ENCODE assay signal across 8 cellular contexts in the genomic region with DNA sequence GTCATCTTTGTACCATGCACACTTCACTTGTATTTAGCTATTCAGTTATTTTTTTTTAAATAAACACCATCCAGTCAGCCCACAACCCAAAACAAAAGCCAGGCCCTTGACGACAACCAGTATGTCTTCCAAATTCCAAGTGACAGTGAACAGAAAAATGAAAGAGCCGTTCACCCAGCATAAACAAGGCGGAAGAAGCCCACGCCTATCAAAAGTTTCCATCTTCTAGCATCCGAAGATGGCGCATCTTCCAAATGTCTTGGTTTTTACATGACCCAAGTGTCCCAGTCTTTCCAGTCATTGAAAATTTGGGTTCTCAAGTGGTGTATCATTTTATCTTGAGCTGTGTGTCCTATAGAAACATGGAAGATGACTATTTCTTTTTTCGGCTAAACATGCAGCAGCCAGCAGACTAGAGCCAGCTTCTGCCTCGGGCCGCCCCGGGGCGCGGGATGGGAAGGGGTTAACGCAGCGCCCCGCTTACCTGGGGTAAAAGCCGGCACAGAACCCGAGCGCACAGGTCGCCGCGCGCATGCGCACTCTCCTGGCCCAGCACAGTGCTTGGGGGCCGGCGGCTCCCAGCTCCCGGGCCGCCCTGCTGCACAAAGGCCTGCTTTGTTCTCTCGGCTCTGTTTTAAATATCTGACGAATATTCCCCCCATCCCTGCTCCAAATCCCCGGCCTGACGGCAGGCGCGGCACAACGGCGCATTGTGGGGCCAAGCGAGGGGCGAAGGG.
DNase-seq lines count a peak whose midpoint lies in the region; ATAC-seq, FAIRE-seq and TF ChIP-seq lines count a peak whose summit lies in the region.

No MANE protein-coding gene starts in this region.

- H3K9ac ChIP-seq in BLaER1 treated with 17β-estradiol and CSF1 and Interleukin-3, amounts not matched to agents 10 nM and 100 nM, result peak overlapping the region; percentile 22 to 73 (median 64); a peak in 20 of 22 replicates
- H3K9ac ChIP-seq in kidney (ENCODE audit: low read length in 2 of 2), result no peak overlapping the region

- peaks cover 0 to 22% (median 0%) of the 10 kb centered on the region in 11 experiments; a peak in 5 of 22 replicates for H3K9me3 ChIP-seq in BLaER1 treated with 17β-estradiol and CSF1 and Interleukin-3, amounts not matched to agents 10 nM and 100 nM (replicated peaks in 1 of 11)
- no peaks in the 10 kb centered on the region for H3K9me3 ChIP-seq in kidney (ENCODE audit: control insufficient read depth in 1 of 2, low read length in 2 of 2)
- H3K9me3 ChIP-seq in MG63, result no peaks in the 10 kb centered on the region

- H3K4me3 ChIP-seq in BLaER1 treated with 17β-estradiol and CSF1 and Interleukin-3, amounts not matched to agents 10 nM and 100 nM, result peak overlapping the region; percentile 6 to 60 (median 41); a peak in 17 of 20 replicates
- H3K4me3 ChIP-seq in kidney (ENCODE audit: low read length in 2 of 2), result peak overlapping the region; percentile 13 to 17
- no peak overlapping the region for H3K4me3 ChIP-seq in MG63

- peaks cover 48 to 82% (median 64%) of the 10 kb centered on the region in 10 experiments for H3K4me1 ChIP-seq in BLaER1 treated with 17β-estradiol and CSF1 and Interleukin-3, amounts not matched to agents 10 nM and 100 nM
- peaks cover 11 to 23% of the 10 kb centered on the region in 2 donors for H3K4me1 ChIP-seq in kidney (ENCODE audit: control insufficient read depth in 1 of 2, insufficient read depth in 1 of 2, low read depth in 1 of 2, low read length in 2 of 2)

- no peaks in the 10 kb centered on the region for H4K20me1 ChIP-seq in BLaER1 treated with 17β-estradiol and CSF1 and Interleukin-3, amounts not matched to agents 10 nM and 100 nM

- FAIRE-seq in kidney (lab: Jason Lieb, UNC), result no peak

- peaks cover 0 to 10% (median 0%) of the 10 kb centered on the region in 11 experiments; a peak in 5 of 22 replicates for H3K27me3 ChIP-seq in BLaER1 treated with 17β-estradiol and CSF1 and Interleukin-3, amounts not matched to agents 10 nM and 100 nM
- H3K27me3 ChIP-seq in MG63, result no peaks in the 10 kb centered on the region

- ATAC-seq in GM21515 (IDR thresholded peaks at IDR 0.05; ENCODE audit: unreplicated experiment) (no peak), HG03521 (IDR thresholded peaks at IDR 0.05; ENCODE audit: unreplicated experiment) (no peak)

- TF ChIP-seq CTCF in kidney (IDR thresholded peaks at IDR 0.05; ENCODE audit: borderline replicate concordance, extremely low read depth, insufficient read depth), result no peak

- H3K27ac ChIP-seq in BLaER1 treated with 17β-estradiol and CSF1 and Interleukin-3, amounts not matched to agents 10 nM and 100 nM, result peak overlapping the region; percentile 11 to 73 (median 61); a peak in 20 of 22 replicates
- no peak overlapping the region for H3K27ac ChIP-seq in kidney (ENCODE audit: low read depth in 2 of 2, low read length in 2 of 2)

- no peaks in the 10 kb centered on the region for H3K36me3 ChIP-seq in BLaER1 treated with 17β-estradiol and CSF1 and Interleukin-3, amounts not matched to agents 10 nM and 100 nM
- H3K36me3 ChIP-seq in kidney (ENCODE audit: control insufficient read depth in 1 of 2, insufficient read depth in 2 of 2, low read length in 2 of 2) (no peaks in the 10 kb centered on the region), MG63 (no peaks in the 10 kb centered on the region)

- intact Hi-C loops in kidney (cut with DNase I), result no loop called here

- peak overlapping the region; percentile 81 to 91 (median 87) for H3K4me2 ChIP-seq in BLaER1 treated with 17β-estradiol and CSF1 and Interleukin-3, amounts not matched to agents 10 nM and 100 nM

- DNase-seq in SW480 (ENCODE audit: low spot score), result peak; percentile 88
- DNase-seq in astrocyte of the hippocampus (ENCODE audit: low read depth, low spot score), result peak; percentile 69
- peak; percentile 82 for DNase-seq in kidney
- peak; percentile 62 to 70 for DNase-seq in stimulated activated CD4-positive, alpha-beta T cell treated with anti-CD3 and anti-CD28 coated beads, Interleukin-2, amount 100 ng/mL, for 24 hours
- DNase-seq in MG63, result no peak

Comparison
In these comparisons a context has a peak if more than half of its experiments do, and no peak if none do; other contexts are left out.
1. H3K27ac ChIP-seq: peak in BLaER1 treated with 17β-estradiol and CSF1 and Interleukin-3, amounts not matched to agents 10 nM and 100 nM (11 of 11); none in kidney (0 of 2).
2. H3K9ac ChIP-seq: peak in BLaER1 treated with 17β-estradiol and CSF1 and Interleukin-3, amounts not matched to agents 10 nM and 100 nM (11 of 11); none in kidney (0 of 2).